ENCODE assay signal across 8 cellular contexts in the genomic region with DNA sequence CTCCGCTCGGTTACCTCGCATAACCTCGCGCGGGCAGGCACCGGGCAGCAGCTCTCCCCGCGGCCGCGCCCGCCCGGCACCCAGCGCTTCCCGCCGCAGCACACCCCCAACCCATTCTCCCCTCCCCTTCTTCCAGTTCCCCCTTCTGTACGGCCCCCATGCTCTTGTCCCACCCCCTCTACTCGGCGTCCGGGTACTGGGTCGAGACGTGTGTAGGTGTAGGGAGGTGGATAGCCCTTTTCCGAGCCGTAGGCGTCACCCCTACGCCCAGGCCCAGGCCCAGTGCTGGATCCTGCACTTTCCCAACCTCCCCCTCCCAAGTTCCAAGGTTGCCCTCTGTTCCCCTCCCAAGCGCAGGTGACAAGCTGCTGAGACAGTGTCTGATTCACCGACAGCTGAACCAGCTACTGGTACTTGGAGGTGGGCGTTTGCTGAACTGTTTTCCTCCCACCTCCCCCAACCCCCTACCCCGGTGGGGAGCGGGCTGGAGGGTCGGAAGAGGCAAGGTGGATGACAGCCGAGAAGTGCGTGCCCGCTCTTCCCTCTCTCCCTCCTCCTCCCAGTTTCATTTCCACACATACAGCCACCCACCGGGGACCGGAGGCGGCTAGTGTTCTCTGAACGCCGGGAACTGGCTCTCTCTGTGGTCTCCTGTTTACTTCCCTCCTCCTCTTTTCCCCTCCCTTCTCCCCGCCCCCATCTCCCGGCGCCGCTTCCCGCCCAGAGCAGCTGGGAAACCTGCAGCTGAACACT. TPM values are rescaled to one million over a fixed set of nuclear protein-coding genes. Genes with fewer than 3 reads are reported as not detected.
DNase-seq lines count a peak whose midpoint lies in the region; ATAC-seq and TF ChIP-seq lines count a peak whose summit lies in the region.

No MANE protein-coding gene starts in this region.

- peak; percentile 40 to 47 for ATAC-seq in gastrocnemius medialis

- no peaks in the 10 kb centered on the region for H3K9me3 ChIP-seq in HEK293 (ENCODE audit: control insufficient read depth, insufficient read depth, low read depth, low read length)
- H3K9me3 ChIP-seq in iPS-18c (ENCODE audit: control insufficient read depth, insufficient read depth, low read length): no peaks in the 10 kb centered on the region
- H3K9me3 ChIP-seq in gastrocnemius medialis: no peaks in the 10 kb centered on the region

- H3K27me3 Mint-ChIP-seq in MCF 10A (ENCODE audit: insufficient read depth, unreplicated experiment): no peaks in the 10 kb centered on the region

- H3K27ac Mint-ChIP-seq in MCF 10A (ENCODE audit: low read depth, unreplicated experiment): peak overlapping the region; percentile 99

- intact Hi-C loops in MCF 10A (cut with micrococcal nuclease): loop anchor here (1.0 to 2.0 kb wide), 2 partner anchors 8 to 16 kb away; no protein-coding TSS in a partner anchor
- intact Hi-C loops in gastrocnemius medialis (cut with DNase I; ENCODE audit: low total_unique reads): loop anchor here (1.0 kb wide), 4 partner anchors 9 to 181 kb away; no protein-coding TSS in a partner anchor

- H3K36me3 Mint-ChIP-seq in MCF 10A (ENCODE audit: insufficient read depth, unreplicated experiment): no peaks in the 10 kb centered on the region

- no peaks in the 10 kb centered on the region for H3K9me3 Mint-ChIP-seq in MCF 10A (ENCODE audit: unreplicated experiment)

- TSS peak; percentile 65 for BruUV-seq in MCF 10A (replicated peaks; lab: Mats Ljungman, UMichigan)

- CTCF ChIA-PET in HEK293 (lab: Yijun Ruan, JAX): interaction anchor here (1.4 to 2.0 kb wide), 4 partner anchors 64 to 182 kb away, joined by 5 to 17 read pairs (median 8); no protein-coding TSS in a partner anchor
- CTCF ChIA-PET in MCF 10A (lab: Yijun Ruan, JAX): interaction anchor here (0.5 to 5.7 kb wide), 16 partner anchors 8 to 1046 kb away, joined by 3 to 56 read pairs (median 3); no protein-coding TSS in a partner anchor

- H3K27ac ChIP-seq in HEK293 (ENCODE audit: extremely low read depth, low read depth, low read length) (peak overlapping the region; percentile 100), gastrocnemius medialis (peak overlapping the region; percentile 92 to 100 (median 100))

- DNase-seq in GM06990 (ENCODE audit: extremely low read depth, insufficient read length) (no peak), NCI-H1105 treated with DMSO at 0.1 percent for 48 hours (lab: John Stamatoyannopoulos, UW) (peak; percentile 80), T-helper 1 cell (peak in 3 of 5 donors; percentile 20 to 32 (median 26)), MCF 10A (ENCODE audit: unreplicated experiment) (peak; percentile 90), gastrocnemius medialis (peak; percentile 98 to 99), NAMALWA (ENCODE audit: low spot score) (no peak)

- in situ Hi-C loops in gastrocnemius medialis (cut with MboI; ENCODE audit: low sequenced_read_pairs in 4 of 4): no loop called here

- peak overlapping the region; percentile 75 for H3K4me3 Mint-ChIP-seq in MCF 10A (ENCODE audit: unreplicated experiment)

- peaks cover 2% of the 10 kb centered on the region; the same call in 1 of the 2 replicates for H3K27me3 ChIP-seq in GM06990 (replicated peaks; ENCODE audit: control insufficient read depth, insufficient read depth, low read length)
- no peaks in the 10 kb centered on the region for H3K27me3 ChIP-seq in gastrocnemius medialis

- peak overlapping the region; percentile 63 for H3K4me3 ChIP-seq in GM06990 (replicated peaks; ENCODE audit: low read depth, low read length)
- H3K4me3 ChIP-seq in HEK293 (ENCODE audit: low read depth, low read length): peak overlapping the region; percentile 60
- H3K4me3 ChIP-seq in iPS-18c (ENCODE audit: insufficient read depth, low read depth, low read length): peak overlapping the region; percentile 64
- H3K4me3 ChIP-seq in gastrocnemius medialis: peak overlapping the region; percentile 52 to 62 (median 55)

- H3K4me1 ChIP-seq in HEK293 (ENCODE audit: control insufficient read depth, insufficient read depth, low read length) (peaks cover 8% of the 10 kb centered on the region), gastrocnemius medialis (peaks cover 62 to 63% of the 10 kb centered on the region in 2 donors)

- TF ChIP-seq CTCF in GM06990 (IDR thresholded peaks at IDR 0.05; ENCODE audit: insufficient read depth, low read length, poor library complexity, severe bottlenecking): no peak
- TF ChIP-seq CTCF in HEK293 (tag by site-specific recombination; IDR thresholded peaks at IDR 0.05): no peak
- TF ChIP-seq CTCF in MCF 10A (IDR thresholded peaks at IDR 0.05; ENCODE audit: unreplicated experiment): no peak
- no peak for TF ChIP-seq CTCF in gastrocnemius medialis (IDR thresholded peaks at IDR 0.05 in 4 of 5, conservative IDR thresholded peaks at IDR 0.05 in 1 of 5)

- H3K36me3 ChIP-seq in GM06990 (ENCODE audit: control insufficient read depth, insufficient read depth, low read length) (no peaks in the 10 kb centered on the region), HEK293 (ENCODE audit: control insufficient read depth in 2 of 2, insufficient read depth in 1 of 2, low read length in 2 of 2) (no peaks in the 10 kb centered on the region), gastrocnemius medialis (no peaks in the 10 kb centered on the region)

- POLR2A ChIA-PET in HEK293 (lab: Yijun Ruan, JAX) (interaction anchor here (0.6 to 4.6 kb wide), 23 partner anchors 8 to 180 kb away, joined by 3 to 127 read pairs (median 5); no protein-coding TSS in a partner anchor), MCF 10A (lab: Yijun Ruan, JAX) (interaction anchor here (0.6 to 8.9 kb wide), 34 partner anchors 8 to 1618 kb away, joined by 3 to 213 read pairs (median 5); partner anchors contain the start of gene SMC5)

- TF ChIP-seq POLR2A in gastrocnemius medialis (IDR thresholded peaks at IDR 0.05): no peak

- H3K4me1 Mint-ChIP-seq in MCF 10A (ENCODE audit: insufficient read depth, unreplicated experiment): peaks cover 24% of the 10 kb centered on the region

TF ChIP-seq in HEK293, 187 proteins besides CTCF, POLR2A, EP300 and RAD21 (continues in another document):
- TF ChIP-seq ZNF184 (tag by site-specific recombination; IDR thresholded peaks at IDR 0.05) (no peak), ZSCAN23 (tag by site-specific recombination; IDR thresholded peaks at IDR 0.05) (no peak), ZNF148 (tag by site-specific recombination; IDR thresholded peaks at IDR 0.05; ENCODE audit: borderline replicate concordance) (no peak), ZNF585B (tag by site-specific recombination; IDR thresholded peaks at IDR 0.05) (no peak), ZBTB10 (tag by site-specific recombination; IDR thresholded peaks at IDR 0.05) (no peak), ZNF19 (tag by site-specific recombination; IDR thresholded peaks at IDR 0.05; ENCODE audit: low read depth) (no peak), ZNF596 (tag by site-specific recombination; IDR thresholded peaks at IDR 0.05) (no peak), ZNF239 (tag by site-specific recombination; IDR thresholded peaks at IDR 0.05) (no peak), ZNF580 (tag by site-specific recombination; IDR thresholded peaks at IDR 0.05) (no peak), HOXA7 (CRISPR knock-in tag; IDR thresholded peaks at IDR 0.05; ENCODE audit: borderline replicate concordance) (no peak)
- TF ChIP-seq, protein P1, sequence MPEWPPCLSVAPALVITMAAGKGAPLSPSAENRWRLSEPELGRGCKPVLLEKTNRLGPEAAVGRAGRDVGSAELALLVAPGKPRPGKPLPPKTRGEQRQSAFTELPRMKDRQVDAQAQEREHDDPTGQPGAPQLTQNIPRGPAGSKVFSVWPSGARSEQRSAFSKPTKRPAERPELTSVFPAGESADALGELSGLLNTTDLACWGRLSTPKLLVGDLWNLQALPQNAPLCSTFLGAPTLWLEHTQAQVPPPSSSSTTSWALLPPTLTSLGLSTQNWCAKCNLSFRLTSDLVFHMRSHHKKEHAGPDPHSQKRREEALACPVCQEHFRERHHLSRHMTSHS (tag by site-specific recombination; IDR thresholded peaks at IDR 0.05): no peak

RNA-seq across cellular contexts. Expression of gene KLF9, which starts 6.0 kb away (rescaled TPM):
- 5.9 and 8.9 TPM in 2 replicates for total RNA-seq in MCF 10A (2022)
- 100 to 1,000 TPM; 122 to 174 (median 169) TPM for total RNA-seq in gastrocnemius medialis

Comparison
In these comparisons a context has a peak if more than half of its experiments do, and no peak if none do; other contexts are left out.
1. DNase-seq: peak in NCI-H1105 treated with DMSO at 0.1 percent for 48 hours (single experiment), T-helper 1 cell (3 of 5), MCF 10A (single experiment) and gastrocnemius medialis (2 of 2); none in GM06990 (single experiment) and NAMALWA (single experiment).
2. RNA of gene KLF9, which starts 6.0 kb away (total RNA-seq): 122 to 174 TPM in gastrocnemius medialis; 5.9 to 8.9 TPM in MCF 10A; every median in the first group is over 10 times any median in the second.
3. Peak in every context shown above with its lines, with median percentiles within 50 percentile points of each other: H3K4me3 ChIP-seq.